ENCODE assay signal across 23 cellular contexts in genomic region chr4:16442296-16442695, GRCh38.
"Had no signal": no experiment of that assay in that cellular context is flagged by ENCODE, and none has a peak within 500 bp of the region (broad histone marks: within the 10 kb centered on the region; RNA-seq: fewer than 3 reads in every experiment).

No MANE protein-coding gene starts in this region.

- H3K27ac ChIP-seq: HL-60, RWPE1, SJCRH30 had no signal

- H3K36me3 ChIP-seq: MG63, SJCRH30 had no signal

- H3K4me1 ChIP-seq: SJCRH30 had no signal

- DNase-seq: KBM-7, MG63, NCI-H1092, NCI-H1105 treated with DMSO at 0.1 percent for 48 hours, NCI-H1417 treated with DMSO at 0.1 percent for 48 hours, NCI-H146, NCI-H1694 treated with DMSO at 0.1 percent for 48 hours, NCI-H2029, NCI-H2081 treated with DMSO at 0.1 percent for 48 hours, NCI-H2171, NCI-H226, NCI-H446, NCI-H510A, NCI-H524 treated with DMSO at 0.1 percent for 48 hours, NCI-H69, NCI-H774, SHP77 treated with DMSO at 0.1 percent for 48 hours, SJCRH30 had no signal

- H3K27me3 ChIP-seq: MG63, SJCRH30 had no signal

- ATAC-seq: Panc1, Right ventricle myocardium inferior, SK-N-SH treated with all-trans-retinoic acid at 6 μM for 48 hours had no signal

- H3K4me3 ChIP-seq: MG63, SJCRH30 had no signal
